In the genomic region with DNA sequence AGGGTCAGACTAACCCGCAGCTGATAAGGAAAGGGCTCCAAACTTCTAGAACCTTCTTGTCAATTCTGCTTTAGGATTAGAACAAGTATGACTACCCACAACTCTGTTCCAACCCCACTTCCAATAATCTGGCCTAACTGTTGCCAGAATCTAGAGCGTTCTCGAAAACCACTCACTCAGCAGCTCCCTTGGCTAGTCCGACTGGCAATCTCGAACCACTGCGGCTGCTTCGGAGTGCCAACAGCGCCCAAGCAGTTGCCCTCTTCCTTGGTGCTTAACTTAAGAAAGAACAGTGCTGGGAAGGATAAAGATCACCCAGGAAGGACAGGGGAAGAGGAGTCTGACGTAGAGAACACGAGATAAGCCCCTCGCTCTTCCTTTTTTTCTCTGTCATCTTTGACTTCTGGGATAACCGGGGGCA, we compare ENCODE assay signal across 7 cellular contexts. TPM values are rescaled to one million over a fixed set of nuclear protein-coding genes. Genes with fewer than 3 reads are reported as not detected.
DNase-seq lines count a peak whose midpoint lies in the region; ATAC-seq and TF ChIP-seq lines count a peak whose summit lies in the region.

No MANE protein-coding gene starts in this region.

- no peaks in the 10 kb centered on the region for H3K27me3 Mint-ChIP-seq in central memory CD8-positive, alpha-beta T cell
- no peaks in the 10 kb centered on the region for H3K27me3 Mint-ChIP-seq in memory B cell

- H3K4me3 ChIP-seq in GM06990 (replicated peaks; ENCODE audit: low read depth, low read length) (peak overlapping the region; percentile 99), urinary bladder (ENCODE audit: low read depth, low read length) (peak overlapping the region; percentile 87)

- H3K9me3 Mint-ChIP-seq in central memory CD8-positive, alpha-beta T cell: no peaks in the 10 kb centered on the region
- H3K9me3 Mint-ChIP-seq in memory B cell: no peaks in the 10 kb centered on the region

- peak overlapping the region; percentile 99 for H3K4me3 Mint-ChIP-seq in central memory CD8-positive, alpha-beta T cell
- H3K4me3 Mint-ChIP-seq in memory B cell: peak overlapping the region; percentile 93

- H3K36me3 ChIP-seq in GM06990 (ENCODE audit: control insufficient read depth, insufficient read depth, low read length) (no peaks in the 10 kb centered on the region), urinary bladder (ENCODE audit: insufficient read depth) (no peaks in the 10 kb centered on the region)

- 5% methylated on average over 12 of the region's 12 CpGs for WGBS in urinary bladder

- peaks cover 29% of the 10 kb centered on the region for H3K36me3 Mint-ChIP-seq in central memory CD8-positive, alpha-beta T cell (ENCODE audit: insufficient read depth)
- peaks cover 3% of the 10 kb centered on the region for H3K36me3 Mint-ChIP-seq in memory B cell

- H3K27ac Mint-ChIP-seq in central memory CD8-positive, alpha-beta T cell (ENCODE audit: low read depth): peak overlapping the region; percentile 96
- H3K27ac Mint-ChIP-seq in memory B cell: peak overlapping the region; percentile 94

- no peaks in the 10 kb centered on the region for H3K4me1 ChIP-seq in urinary bladder (ENCODE audit: insufficient read depth)

- no peak overlapping the region for H3K27ac ChIP-seq in urinary bladder (ENCODE audit: low read depth)

- no peak for DNase-seq in GM06990 (ENCODE audit: extremely low read depth, insufficient read length)
- peak; percentile 70 for DNase-seq in OCI-M1 (lab: John Stamatoyannopoulos, UW)
- DNase-seq in central memory CD8-positive, alpha-beta T cell (ENCODE audit: low spot score in 2 of 2): no peak
- no peak for DNase-seq in memory B cell (ENCODE audit: low spot score in 2 of 2)
- no peak for DNase-seq in NCI-H446 (lab: John Stamatoyannopoulos, UW)

- H3K27me3 ChIP-seq in GM06990 (replicated peaks; ENCODE audit: control insufficient read depth, insufficient read depth, low read length): no peaks in the 10 kb centered on the region

- ATAC-seq in central memory CD8-positive, alpha-beta T cell (replicated peaks; ENCODE audit: extremely low read depth, poor library complexity, severe bottlenecking): no peak
- no peak for ATAC-seq in memory B cell (ENCODE audit: low read depth)
- ATAC-seq in GM18511 (IDR thresholded peaks at IDR 0.05; ENCODE audit: unreplicated experiment): no peak

- peaks cover 71% of the 10 kb centered on the region for H3K4me1 Mint-ChIP-seq in central memory CD8-positive, alpha-beta T cell
- H3K4me1 Mint-ChIP-seq in memory B cell: peaks cover 52% of the 10 kb centered on the region

- TF ChIP-seq CTCF in GM06990 (IDR thresholded peaks at IDR 0.05; ENCODE audit: insufficient read depth, low read length, poor library complexity, severe bottlenecking): no peak

RNA-seq across cellular contexts. Expression of gene DNAJC7, which starts 0.8 kb away (rescaled TPM):
- total RNA-seq in urinary bladder: 69.9 TPM
- polyA plus RNA-seq in urinary bladder: 55.2 TPM

RNA-seq across cellular contexts. Expression of gene NKIRAS2, which starts 3.5 kb away (rescaled TPM):
- total RNA-seq in urinary bladder: 14.4 TPM
- 52.0 TPM for polyA plus RNA-seq in urinary bladder

RNA-seq across cellular contexts. Expression of gene C17orf113, which starts 34.0 kb away (rescaled TPM):
- total RNA-seq in urinary bladder: 0.95 TPM
- 1.5 TPM for polyA plus RNA-seq in urinary bladder

RNA-seq across cellular contexts. Expression of gene CNP, which starts 49.8 kb away (rescaled TPM):
- total RNA-seq in urinary bladder: 28.7 TPM
- 66.6 TPM for polyA plus RNA-seq in urinary bladder
